14 cellular contexts compared by ENCODE assay signal in genomic region chr7:38262545-38262944, GRCh38.
"Had no signal": no experiment of that assay in that cellular context is flagged by ENCODE, and none has a peak within 500 bp of the region (broad histone marks: within the 10 kb centered on the region; RNA-seq: fewer than 3 reads in every experiment).

No MANE protein-coding gene starts in this region.

- H3K36me3 Mint-ChIP-seq: naive B cell had no signal

- H3K4me3 ChIP-seq: esophagus squamous epithelium, mucosa of descending colon, ovary, right lobe of liver, SK-N-MC had no signal

- H3K27me3 ChIP-seq: esophagus squamous epithelium, ovary, right lobe of liver had no signal

- H3K27me3 Mint-ChIP-seq: activated CD4-positive, alpha-beta T cell treated with anti-CD3 and anti-CD28 coated beads, Interleukin-2, amount 10 ng/mL, durations not matched to agents 24 days and 14 days had no signal

- H3K4me3 Mint-ChIP-seq: activated CD4-positive, alpha-beta T cell treated with anti-CD3 and anti-CD28 coated beads, Interleukin-2, amount 10 ng/mL, durations not matched to agents 24 days and 14 days; naive B cell had no signal

- H3K36me3 ChIP-seq: esophagus squamous epithelium, ovary, right lobe of liver had no signal

- DNase-seq: activated CD4-positive, alpha-beta T cell treated with anti-CD3 and anti-CD28 coated beads, Interleukin-2, amount 10 ng/mL, durations not matched to agents 24 days and 14 days; activated CD4-positive, CD25-positive, alpha-beta regulatory T cell; activated naive CD4-positive, alpha-beta T cell treated with anti-CD3 and anti-CD28 coated beads, Interleukin-2, amount 50 U/mL, for 16 hours; effector CD8-positive, alpha-beta T cell; esophagus squamous epithelium; mesenchymal stem cell; mucosa of descending colon; naive B cell; ovary; right lobe of liver; small intestine; stimulated activated CD4-positive, alpha-beta T cell treated with anti-CD3 and anti-CD28 coated beads, Interleukin-15, amount 100 ng/mL, for 24 hours; stimulated activated CD4-positive, alpha-beta T cell treated with anti-CD3 and anti-CD28 coated beads, Interleukin-2, amount 100 ng/mL, for 48 hours had no signal

- H3K9me3 ChIP-seq: esophagus squamous epithelium, mucosa of descending colon, ovary, right lobe of liver had no signal

- H3K4me1 Mint-ChIP-seq: activated CD4-positive, alpha-beta T cell treated with anti-CD3 and anti-CD28 coated beads, Interleukin-2, amount 10 ng/mL, durations not matched to agents 24 days and 14 days; naive B cell had no signal

- ATAC-seq: mucosa of descending colon, right lobe of liver had no signal

- H3K9me3 Mint-ChIP-seq: activated CD4-positive, alpha-beta T cell treated with anti-CD3 and anti-CD28 coated beads, Interleukin-2, amount 10 ng/mL, durations not matched to agents 24 days and 14 days; naive B cell had no signal

- H3K4me1 ChIP-seq: esophagus squamous epithelium, right lobe of liver had no signal

- FAIRE-seq: small intestine had no signal

- H3K27ac Mint-ChIP-seq: activated CD4-positive, alpha-beta T cell treated with anti-CD3 and anti-CD28 coated beads, Interleukin-2, amount 10 ng/mL, durations not matched to agents 24 days and 14 days; naive B cell had no signal

- H3K27ac ChIP-seq: esophagus squamous epithelium, ovary, right lobe of liver, SK-N-MC had no signal
